Comparison of ENCODE assay signal across 8 cellular contexts in the genomic region with DNA sequence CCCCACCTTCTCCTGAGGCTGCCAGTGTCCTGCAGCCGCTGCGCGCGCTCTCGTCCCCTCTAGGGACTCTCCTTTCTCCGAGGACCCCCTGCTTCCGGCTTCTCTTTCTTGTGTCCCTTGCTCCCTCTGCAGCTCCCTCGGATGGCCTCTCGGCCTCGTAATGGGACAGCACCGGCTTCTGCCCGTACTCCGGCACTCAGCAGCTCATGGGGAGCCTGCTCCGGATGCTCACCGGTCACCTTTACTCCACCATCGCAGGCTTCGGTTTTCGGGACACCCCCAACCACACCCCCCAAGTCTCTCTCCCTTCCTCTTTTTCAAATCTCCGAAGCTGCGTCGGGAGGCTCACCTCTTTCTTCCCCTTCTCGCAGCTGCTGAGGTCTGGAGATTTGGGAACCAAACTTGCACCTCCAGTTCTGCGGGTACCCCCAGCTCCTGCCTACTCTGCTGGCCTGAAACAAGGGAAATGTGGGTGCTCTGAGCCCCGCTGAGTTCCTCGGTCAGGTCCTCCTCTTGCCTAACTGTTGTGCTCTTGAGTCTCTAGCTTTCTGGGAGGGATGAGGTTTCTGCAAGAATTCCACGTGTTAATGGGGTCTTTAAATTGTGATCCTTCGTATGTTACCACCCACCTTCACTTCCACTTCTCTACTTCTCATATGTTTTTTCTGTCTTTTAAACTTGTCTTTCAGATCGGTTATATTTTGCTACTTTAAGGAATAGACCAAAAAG. TPM values are rescaled to one million over a fixed set of nuclear protein-coding genes. Genes with fewer than 3 reads are reported as not detected.
DNase-seq lines count a peak whose midpoint lies in the region; ATAC-seq and TF ChIP-seq lines count a peak whose summit lies in the region.

No MANE protein-coding gene starts in this region.

- DNase-seq in COLO668 (lab: John Stamatoyannopoulos, UW; ENCODE audit: unreplicated experiment) (peak; percentile 52), lower lobe of right lung (peak; percentile 58), middle frontal gyrus (ENCODE audit: extremely low spot score, low spot score) (no peak)
- DNase-seq in stimulated activated naive CD4-positive, alpha-beta T cell treated with Interleukin-2 at 50 U/mL for 16 hours (lab: John Stamatoyannopoulos, UW) = peak; percentile 45

- H3K27me3 Mint-ChIP-seq in dendritic cell treated with granulocyte-macrophage colony-stimulating factor and Interleukin-4, amounts not matched to agents 40 ng/mL and 50 ng/mL, for 4 days = no peaks in the 10 kb centered on the region

- peak overlapping the region; percentile 91 for H3K4me3 Mint-ChIP-seq in dendritic cell treated with granulocyte-macrophage colony-stimulating factor and Interleukin-4, amounts not matched to agents 40 ng/mL and 50 ng/mL, for 4 days

- TF ChIP-seq CTCF in KMS-11 (conservative IDR thresholded peaks at IDR 0.05; ENCODE audit: low read depth, low read length) (no peak), VCaP (conservative IDR thresholded peaks at IDR 0.05) (no peak), lower lobe of right lung (IDR thresholded peaks at IDR 0.05) (no peak)

- peak overlapping the region; percentile 89 for H3K27ac Mint-ChIP-seq in dendritic cell treated with granulocyte-macrophage colony-stimulating factor and Interleukin-4, amounts not matched to agents 40 ng/mL and 50 ng/mL, for 4 days

- intact Hi-C loops in dendritic cell treated with granulocyte-macrophage colony-stimulating factor and Interleukin-4, amounts not matched to agents 40 ng/mL and 50 ng/mL, for 4 days (cut with micrococcal nuclease) = loop anchor here (2.0 to 5.0 kb wide), 3 partner anchors 106 to 544 kb away; partner anchors contain the start of genes DBT, SASS6, SLC30A7 and TRMT13
- intact Hi-C loops in lower lobe of right lung (cut with DNase I) = no loop called here

- peaks cover 29% of the 10 kb centered on the region for H3K36me3 Mint-ChIP-seq in dendritic cell treated with granulocyte-macrophage colony-stimulating factor and Interleukin-4, amounts not matched to agents 40 ng/mL and 50 ng/mL, for 4 days (ENCODE audit: low read depth)

- H3K9me3 ChIP-seq in lower lobe of right lung = no peaks in the 10 kb centered on the region

- H3K4me1 Mint-ChIP-seq in dendritic cell treated with granulocyte-macrophage colony-stimulating factor and Interleukin-4, amounts not matched to agents 40 ng/mL and 50 ng/mL, for 4 days (ENCODE audit: low read depth) = peaks cover 46% of the 10 kb centered on the region

- peak overlapping the region; percentile 82 for H3K4me2 ChIP-seq in KMS-11

- H3K4me3 ChIP-seq in KMS-11 (IDR thresholded peaks at IDR 0.05; ENCODE audit: insufficient read depth, low read depth, low read length) = peak overlapping the region; percentile 55
- peak overlapping the region; percentile 77 for H3K4me3 ChIP-seq in lower lobe of right lung

- 0 out of 2 replicates have a peak, but pooled peaks cover 5% of the 10 kb centered on the region for H3K79me2 ChIP-seq in KMS-11 (ENCODE audit: insufficient read depth, low read depth)

- H3K9ac ChIP-seq in KMS-11 = peak overlapping the region; percentile 42; the same call in 1 of the 2 replicates

- H3K27me3 ChIP-seq in KMS-11 (ENCODE audit: insufficient read depth, low read depth) (no peaks in the 10 kb centered on the region), lower lobe of right lung (ENCODE audit: low read depth) (no peaks in the 10 kb centered on the region)

- no peaks in the 10 kb centered on the region for H4K20me1 ChIP-seq in KMS-11 (ENCODE audit: insufficient read depth)

- H3K4me1 ChIP-seq in KMS-11 (ENCODE audit: low read depth, poor library complexity, severe bottlenecking) (peaks cover 24% of the 10 kb centered on the region), lower lobe of right lung (peaks cover 36% of the 10 kb centered on the region)

- ATAC-seq in GM21423 (IDR thresholded peaks at IDR 0.05; ENCODE audit: unreplicated experiment) (peak; percentile 17), lower lobe of right lung (peak; percentile 1 to 20)

- H2AFZ ChIP-seq in KMS-11 (ENCODE audit: low read depth) = peak overlapping the region; percentile 84

- H3K9me3 Mint-ChIP-seq in dendritic cell treated with granulocyte-macrophage colony-stimulating factor and Interleukin-4, amounts not matched to agents 40 ng/mL and 50 ng/mL, for 4 days = no peaks in the 10 kb centered on the region

- no peak overlapping the region for H3K27ac ChIP-seq in KMS-11
- H3K27ac ChIP-seq in VCaP = peak overlapping the region; percentile 90
- H3K27ac ChIP-seq in lower lobe of right lung = peak overlapping the region; percentile 85

- H3K36me3 ChIP-seq in KMS-11 (ENCODE audit: insufficient read depth) = no peaks in the 10 kb centered on the region
- H3K36me3 ChIP-seq in lower lobe of right lung = no peaks in the 10 kb centered on the region

RNA-seq across cellular contexts. Expression of gene CDC14A, which starts 0.9 kb away (rescaled TPM):
- 17.8 TPM for total RNA-seq in lower lobe of right lung
